36 cellular contexts compared by ENCODE assay signal in the genomic region with DNA sequence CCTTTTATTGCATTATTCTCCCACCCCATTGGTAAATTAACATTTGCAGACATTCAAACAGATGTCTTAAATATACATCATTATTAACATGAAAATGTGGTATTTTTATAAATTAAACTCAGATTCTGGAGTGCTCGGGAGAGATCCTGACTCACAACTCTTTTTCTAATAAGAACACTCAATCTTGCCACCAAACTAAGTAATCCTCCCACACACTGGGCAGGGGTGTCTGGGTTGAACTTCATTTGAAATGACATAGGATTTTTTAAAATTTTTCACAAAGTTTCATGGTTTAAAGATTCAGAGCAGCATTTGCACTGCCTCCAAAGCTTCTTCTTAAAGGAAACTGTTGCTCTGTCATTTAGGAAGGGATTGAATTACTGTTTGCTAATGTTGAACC.
"Had no signal": no experiment of that assay in that cellular context is flagged by ENCODE, and none has a peak within 500 bp of the region (broad histone marks: within the 10 kb centered on the region; RNA-seq: fewer than 3 reads in every experiment).

No MANE protein-coding gene starts in this region.

- H3K4me2 ChIP-seq: KMS-11 had no signal

- H3K9ac ChIP-seq: KMS-11 had no signal

- H3K27me3 ChIP-seq: MG63 had no signal

- H3K36me3 ChIP-seq: MG63 had no signal

- H3K9me3 ChIP-seq: MG63 had no signal

- DNase-seq: Karpas-422, Kasumi-1, MG63, MM.1S, MV-4-11, NCI-H1048, NCI-H1092, NCI-H1092 treated with DMSO at 0.1 percent for 48 hours, NCI-H1105, NCI-H1105 treated with DMSO at 0.1 percent for 48 hours, NCI-H1417, NCI-H1417 treated with DMSO at 0.1 percent for 48 hours, NCI-H1436, NCI-H1436 treated with DMSO at 0.1 percent for 48 hours, NCI-H1694, NCI-H1694 treated with DMSO at 0.1 percent for 48 hours, NCI-H187, NCI-H187 treated with DMSO at 0.1 percent for 48 hours, NCI-H1930, NCI-H2029, NCI-H2029 treated with DMSO at 0.1 percent for 48 hours, NCI-H2081, NCI-H2081 treated with DMSO at 0.1 percent for 48 hours, NCI-H2107, NCI-H2171, NCI-H2171 treated with DMSO at 0.1 percent for 48 hours, NCI-H2227 treated with DMSO at 0.1 percent for 48 hours, NCI-H226, NCI-H345, NCI-H446, NCI-H446 treated with DMSO at 0.1 percent for 48 hours, NCI-H510A, NCI-H510A treated with DMSO at 0.1 percent for 48 hours, NCI-H524, NCI-H524 treated with DMSO at 0.1 percent for 48 hours had no signal

- H3K27ac ChIP-seq: KMS-11 had no signal

- H3K4me3 ChIP-seq: MG63 had no signal
